17 cellular contexts compared by ENCODE assay signal in genomic region chr2:71254078-71254477, GRCh38. TPM values are rescaled to one million over a fixed set of nuclear protein-coding genes. Genes with fewer than 3 reads are reported as not detected.
A peak's percentile ranks its signal among the peaks of the same experiment; 100 is the strongest.
DNase-seq lines count a peak whose midpoint lies in the region; ATAC-seq and TF ChIP-seq lines count a peak whose summit lies in the region.
"Had no signal": no experiment of that assay in that cellular context is flagged by ENCODE, and none has a peak within 500 bp of the region (broad histone marks: within the 10 kb centered on the region; RNA-seq: fewer than 3 reads in every experiment).

No MANE protein-coding gene starts in this region.

- H3K9me3 ChIP-seq in skeletal muscle tissue (ENCODE audit: control insufficient read depth in 3 of 3, low read length in 3 of 3), result no peaks in the 10 kb centered on the region
- H3K9me3 ChIP-seq in upper lobe of right lung, result no peaks in the 10 kb centered on the region
- H3K9me3 ChIP-seq: BLaER1, Caco-2 had no signal

- H3K36me3 ChIP-seq in skeletal muscle tissue (ENCODE audit: control insufficient read depth in 3 of 3, insufficient read depth in 3 of 3, low read length in 3 of 3) (no peaks in the 10 kb centered on the region), upper lobe of right lung (no peaks in the 10 kb centered on the region)
- H3K36me3 ChIP-seq: BLaER1 had no signal

- peak overlapping the region in 1 of 3 donors; percentile 60 for H3K9ac ChIP-seq in skeletal muscle tissue (ENCODE audit: low read depth in 1 of 3, low read length in 3 of 3)
- H3K9ac ChIP-seq: BLaER1, GM23248 had no signal

- peak; percentile 49 for ATAC-seq in Right ventricle myocardium superior (ENCODE audit: poor library complexity)
- ATAC-seq in Right ventricle myocardium inferior, result no peak
- ATAC-seq in left ventricle myocardium superior, result peak; percentile 50
- ATAC-seq in upper lobe of right lung, result no peak
- ATAC-seq: CD8-positive, alpha-beta T cell; HCT116 had no signal

- peak overlapping the region; percentile 72 for H3K27ac ChIP-seq in skeletal muscle tissue (ENCODE audit: low read depth, low read length)
- no peak overlapping the region for H3K27ac ChIP-seq in upper lobe of right lung
- H3K27ac ChIP-seq: 22Rv1, BLaER1, C4-2B, GM23248 had no signal

- H3K27me3 ChIP-seq in skeletal muscle tissue (ENCODE audit: control insufficient read depth in 3 of 3, insufficient read depth in 3 of 3, low read length in 3 of 3) (no peaks in the 10 kb centered on the region), upper lobe of right lung (peaks cover 3% of the 10 kb centered on the region)
- H3K27me3 ChIP-seq: BLaER1 had no signal

- no peak for DNase-seq in Right ventricle myocardium superior
- DNase-seq in Right ventricle myocardium inferior (ENCODE audit: missing footprints), result no peak
- DNase-seq in left ventricle myocardium superior, result no peak
- no peak for DNase-seq in cardiac septum (ENCODE audit: low spot score)
- DNase-seq in upper lobe of right lung, result no peak
- DNase-seq: Caco-2; CD4-positive, CD25-positive, alpha-beta regulatory T cell; CD8-positive, alpha-beta T cell; DMS153; DND-41; GM23248; H9 had no signal

- H3K4me1 ChIP-seq in skeletal muscle tissue (ENCODE audit: control insufficient read depth in 3 of 3, insufficient read depth in 3 of 3, low read length in 3 of 3), result peaks cover 15 to 21% (median 16%) of the 10 kb centered on the region in 3 donors
- no peaks in the 10 kb centered on the region for H3K4me1 ChIP-seq in upper lobe of right lung
- H3K4me1 ChIP-seq: BLaER1, Caco-2 had no signal

- no peak for TF ChIP-seq CTCF in upper lobe of right lung (IDR thresholded peaks at IDR 0.05)

- H3K4me3 ChIP-seq in skeletal muscle tissue (ENCODE audit: low read length in 3 of 3) (no peak overlapping the region), upper lobe of right lung (no peak overlapping the region)
- H3K4me3 ChIP-seq: BLaER1, GM23248 had no signal

- intact Hi-C loops in Right ventricle myocardium superior (cut with DNase I), result no loop called here
- intact Hi-C loops in Right ventricle myocardium inferior (cut with DNase I), result no loop called here
- intact Hi-C loops in left ventricle myocardium superior (cut with micrococcal nuclease), result no loop called here
- intact Hi-C loops in cardiac septum (cut with DNase I), result no loop called here
- intact Hi-C loops in upper lobe of right lung (cut with DNase I), result no loop called here

RNA-seq across cellular contexts. Expression of gene PAIP2B, which starts 27.2 kb away (rescaled TPM):
- total RNA-seq in Right ventricle myocardium superior, result 69.7 TPM
- total RNA-seq in Right ventricle myocardium inferior, result 64.9 TPM
- 78.1 TPM for total RNA-seq in left ventricle myocardium superior
- total RNA-seq in cardiac septum, result 30.7 TPM
- 5.7 TPM for total RNA-seq in skeletal muscle tissue
- 6.3 TPM for total RNA-seq in upper lobe of right lung

Comparison
In these comparisons a context has a peak if more than half of its experiments do, and no peak if none do; other contexts are left out.
1. ATAC-seq: peak in Right ventricle myocardium superior (single experiment) and left ventricle myocardium superior (single experiment); none in Right ventricle myocardium inferior (single experiment) and upper lobe of right lung (single experiment).